Comparison of ENCODE assay signal across 8 cellular contexts in the genomic region with DNA sequence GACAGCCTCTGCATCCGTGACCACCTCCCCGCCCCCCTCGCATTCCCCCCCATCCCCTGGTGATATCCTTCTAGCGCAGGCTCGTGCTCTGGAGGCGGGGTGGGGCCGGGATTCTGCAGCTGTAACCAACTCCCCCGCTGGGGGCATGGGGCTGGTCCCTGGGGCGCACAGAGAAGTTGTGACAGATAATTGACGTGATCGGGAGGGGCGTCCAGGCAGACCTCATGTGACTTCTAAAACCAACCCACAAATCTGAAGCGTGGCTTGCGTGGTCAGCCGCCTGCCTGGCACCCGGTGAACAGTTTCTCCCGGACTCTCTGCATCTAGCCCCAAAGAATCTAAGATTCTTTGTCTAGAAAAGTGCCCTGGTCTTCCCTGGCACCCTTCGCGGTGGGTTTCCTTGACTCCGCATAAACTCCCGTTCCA.
A peak's percentile ranks its signal among the peaks of the same experiment; 100 is the strongest.
DNase-seq lines count a peak whose midpoint lies in the region; ATAC-seq and TF ChIP-seq lines count a peak whose summit lies in the region.

No MANE protein-coding gene starts in this region.

- peak overlapping the region; percentile 90 for H3K4me2 ChIP-seq in trophoblast cell (ENCODE audit: low read length)

- H3K79me1 ChIP-seq in trophoblast cell (ENCODE audit: low read length), result peaks cover 3% of the 10 kb centered on the region

- BruUV-seq in Calu3 (replicated peaks; lab: Mats Ljungman, UMichigan), result no TSS peak

- ATAC-seq in activated T-cell treated with anti-CD3 and anti-CD28 coated beads, Interleukin-2, amount 50 U/mL, for 4 hours, result peak; percentile 29 to 36
- ATAC-seq in HG02571 (IDR thresholded peaks at IDR 0.05; ENCODE audit: unreplicated experiment), result no peak
- no peak for ATAC-seq in esophagus mucosa

- H3K9me3 ChIP-seq in cardiac muscle cell (ENCODE audit: low read depth), result no peaks in the 10 kb centered on the region
- H3K9me3 ChIP-seq in trophoblast cell (ENCODE audit: insufficient read depth, low read depth, low read length), result peaks cover 5% of the 10 kb centered on the region

- no peak overlapping the region for H4K12ac ChIP-seq in trophoblast cell (ENCODE audit: low read depth, low read length)

- H3K4me3 Mint-ChIP-seq in Calu3 (ENCODE audit: low read depth, unreplicated experiment), result peak overlapping the region; percentile 78
- peak overlapping the region; percentile 76 for H3K4me3 Mint-ChIP-seq in activated T-cell treated with anti-CD3 and anti-CD28 coated beads, Interleukin-2, amount 50 U/mL, for 4 hours

- H3K79me2 ChIP-seq in trophoblast cell (ENCODE audit: control insufficient read depth, insufficient read depth, low read length, poor library complexity), result no peaks in the 10 kb centered on the region

- H3K9me3 Mint-ChIP-seq in Calu3 (ENCODE audit: low read depth, unreplicated experiment), result no peaks in the 10 kb centered on the region
- H3K9me3 Mint-ChIP-seq in activated T-cell treated with anti-CD3 and anti-CD28 coated beads, Interleukin-2, amount 50 U/mL, for 4 hours, result no peaks in the 10 kb centered on the region

- H3K27ac ChIP-seq in cardiac muscle cell, result no peak overlapping the region
- H3K27ac ChIP-seq in trophoblast cell (ENCODE audit: low read depth, low read length), result no peak overlapping the region

- H3K36me3 ChIP-seq in cardiac muscle cell (no peaks in the 10 kb centered on the region), trophoblast cell (ENCODE audit: control insufficient read depth in 1 of 2, insufficient read depth in 2 of 2, low read length in 2 of 2) (no peaks in the 10 kb centered on the region)

- H2BK120ac ChIP-seq in trophoblast cell (ENCODE audit: insufficient read depth, low read length, poor library complexity), result no peak overlapping the region

- peaks cover 77% of the 10 kb centered on the region for H3K27me3 Mint-ChIP-seq in Calu3 (ENCODE audit: unreplicated experiment)
- H3K27me3 Mint-ChIP-seq in activated T-cell treated with anti-CD3 and anti-CD28 coated beads, Interleukin-2, amount 50 U/mL, for 4 hours (ENCODE audit: low read depth), result peaks cover 35% of the 10 kb centered on the region

- intact Hi-C loops in Calu3 (cut with micrococcal nuclease; ENCODE audit: unreplicated experiment), result no loop called here

- H4K91ac ChIP-seq in trophoblast cell (ENCODE audit: low read depth, low read length), result no peak overlapping the region

- no peak overlapping the region for H2AK5ac ChIP-seq in trophoblast cell (ENCODE audit: low read length)

- H3K27me3 ChIP-seq in cardiac muscle cell (peaks cover 7% of the 10 kb centered on the region), trophoblast cell (ENCODE audit: insufficient read depth, low read length) (peaks cover 15% of the 10 kb centered on the region)

- peak overlapping the region; percentile 50 for H3K4me3 ChIP-seq in cardiac muscle cell
- no peak overlapping the region for H3K4me3 ChIP-seq in trophoblast cell (ENCODE audit: low read depth, low read length)

- no peak overlapping the region for H3K14ac ChIP-seq in trophoblast cell (ENCODE audit: low read length)

- no peak overlapping the region for H3K23ac ChIP-seq in trophoblast cell (ENCODE audit: low read length)

- H3K18ac ChIP-seq in trophoblast cell (ENCODE audit: low read length), result no peak overlapping the region

- H2BK5ac ChIP-seq in trophoblast cell (ENCODE audit: low read depth, low read length, poor library complexity), result no peak overlapping the region

- DNase-seq in Calu3, result peak; percentile 5
- no peak for DNase-seq in activated T-cell treated with anti-CD3 and anti-CD28 coated beads, Interleukin-2, amount 50 U/mL, for 4 hours
- DNase-seq in cardiac muscle cell (ENCODE audit: low read depth in 1 of 2, low spot score in 1 of 2), result peak; percentile 18 to 40
- no peak for DNase-seq in trophoblast cell
- DNase-seq in kidney glomerular epithelial cell (lab: John Stamatoyannopoulos, UW), result no peak
- DNase-seq in NOMO-1 treated with dmso at 0.1 percent for 144 hours (lab: John Stamatoyannopoulos, UW; ENCODE audit: unreplicated experiment), result no peak

- H3K4me1 Mint-ChIP-seq in Calu3 (ENCODE audit: low read depth, unreplicated experiment), result no peaks in the 10 kb centered on the region
- peaks cover 20% of the 10 kb centered on the region for H3K4me1 Mint-ChIP-seq in activated T-cell treated with anti-CD3 and anti-CD28 coated beads, Interleukin-2, amount 50 U/mL, for 4 hours (ENCODE audit: low read depth)

- no peak for TF ChIP-seq CTCF in Calu3 (IDR thresholded peaks at IDR 0.05; ENCODE audit: unreplicated experiment)
- TF ChIP-seq CTCF in cardiac muscle cell (IDR thresholded peaks at IDR 0.05; ENCODE audit: low read depth, low read length), result no peak

- no peak overlapping the region for H2BK12ac ChIP-seq in trophoblast cell (ENCODE audit: low read length)

- H3K9ac ChIP-seq in trophoblast cell (ENCODE audit: low read length), result no peak overlapping the region

- CTCF ChIA-PET in Calu3 (lab: Charles Lee), result interaction anchor here (1.0 to 1.2 kb wide), 2 partner anchors 27 to 303 kb away, joined by 3 read pairs; no protein-coding TSS in a partner anchor

- H3K4me1 ChIP-seq in cardiac muscle cell (ENCODE audit: low read depth) (no peaks in the 10 kb centered on the region), trophoblast cell (ENCODE audit: control insufficient read depth in 1 of 2, insufficient read depth in 2 of 2, low read length in 2 of 2) (peaks cover 5 to 12% of the 10 kb centered on the region in 2 experiments)

- no peak overlapping the region for H4K8ac ChIP-seq in trophoblast cell (ENCODE audit: low read depth, low read length)

- peaks cover 13% of the 10 kb centered on the region for H3K36me3 Mint-ChIP-seq in Calu3 (ENCODE audit: insufficient read depth, unreplicated experiment)
- H3K36me3 Mint-ChIP-seq in activated T-cell treated with anti-CD3 and anti-CD28 coated beads, Interleukin-2, amount 50 U/mL, for 4 hours (ENCODE audit: insufficient read depth), result no peaks in the 10 kb centered on the region

- no CpG with 5 or more reads among the region's 21 CpGs for WGBS in trophoblast cell (ENCODE audit: extremely low coverage, insufficient coverage, insufficient read length)

- H3K4ac ChIP-seq in trophoblast cell (ENCODE audit: low read depth, low read length), result no peak overlapping the region

- H3K27ac Mint-ChIP-seq in Calu3 (ENCODE audit: unreplicated experiment), result no peak overlapping the region

- peak overlapping the region; percentile 40 for H2AFZ ChIP-seq in trophoblast cell (ENCODE audit: insufficient read depth, low read length, poor library complexity)

Comparison
In these comparisons a context has a peak if more than half of its experiments do, and no peak if none do; other contexts are left out.
1. DNase-seq: peak in Calu3 (single experiment) and cardiac muscle cell (2 of 2); none in activated T-cell treated with anti-CD3 and anti-CD28 coated beads, Interleukin-2, amount 50 U/mL, for 4 hours (single experiment), trophoblast cell (0 of 2), kidney glomerular epithelial cell (single experiment) and NOMO-1 treated with dmso at 0.1 percent for 144 hours (single experiment).
2. ATAC-seq: peak in activated T-cell treated with anti-CD3 and anti-CD28 coated beads, Interleukin-2, amount 50 U/mL, for 4 hours (2 of 2); none in HG02571 (single experiment) and esophagus mucosa (single experiment).